Comparison of ENCODE assay signal across 20 cellular contexts in genomic region chr15:45425135-45425534, GRCh38. TPM values are rescaled to one million over a fixed set of nuclear protein-coding genes. Genes with fewer than 3 reads are reported as not detected.
DNase-seq lines count a peak whose midpoint lies in the region; ATAC-seq and TF ChIP-seq lines count a peak whose summit lies in the region.
"Had no signal": no experiment of that assay in that cellular context is flagged by ENCODE, and none has a peak within 500 bp of the region (broad histone marks: within the 10 kb centered on the region; RNA-seq: fewer than 3 reads in every experiment).

No MANE protein-coding gene starts in this region.

- H3K4me3 ChIP-seq in RWPE2 (ENCODE audit: severe bottlenecking) (no peak overlapping the region), esophagus muscularis mucosa (no peak overlapping the region), upper lobe of right lung (no peak overlapping the region), aorta (ENCODE audit: low read length in 2 of 2) (no peak overlapping the region)
- H3K4me3 ChIP-seq: SJSA1, thyroid gland had no signal

- no peak overlapping the region for H3K27ac ChIP-seq in RWPE2 (ENCODE audit: poor library complexity, severe bottlenecking)
- H3K27ac ChIP-seq in esophagus muscularis mucosa (replicated peaks in 1 of 4), result no peak overlapping the region
- no peak overlapping the region for H3K27ac ChIP-seq in upper lobe of right lung
- no peak overlapping the region for H3K27ac ChIP-seq in aorta (ENCODE audit: low read depth in 1 of 2, low read length in 2 of 2)
- H3K27ac ChIP-seq: C4-2B, SJSA1, thyroid gland had no signal

- H3K36me3 ChIP-seq in RWPE2 (ENCODE audit: low read depth) (peaks cover 25% of the 10 kb centered on the region), esophagus muscularis mucosa (peaks cover 15 to 38% (median 25%) of the 10 kb centered on the region in 4 donors), upper lobe of right lung (peaks cover 34% of the 10 kb centered on the region), aorta (ENCODE audit: control insufficient read depth in 1 of 2, insufficient read depth in 2 of 2, low read length in 1 of 2) (peaks cover 0 to 2% of the 10 kb centered on the region in 2 donors)

- no peaks in the 10 kb centered on the region for H3K27me3 ChIP-seq in RWPE2 (ENCODE audit: insufficient read depth, poor library complexity, severe bottlenecking)
- peaks cover 0 to 10% (median 0%) of the 10 kb centered on the region in 4 donors for H3K27me3 ChIP-seq in esophagus muscularis mucosa
- no peaks in the 10 kb centered on the region for H3K27me3 ChIP-seq in upper lobe of right lung
- H3K27me3 ChIP-seq in aorta (ENCODE audit: control insufficient read depth in 1 of 2, insufficient read depth in 2 of 2, low read length in 1 of 2), result no peaks in the 10 kb centered on the region
- H3K27me3 ChIP-seq: SJSA1, thyroid gland had no signal

- TF ChIP-seq POLR2A in esophagus muscularis mucosa (IDR thresholded peaks at IDR 0.05; ENCODE audit: low read depth), result no peak

- DNase-seq in NOMO-1 treated with DMSO at 0.1 percent for 48 hours (lab: John Stamatoyannopoulos, UW; ENCODE audit: unreplicated experiment) (peak; percentile 30), NOMO-1 treated with dmso at 0.1 percent for 144 hours (lab: John Stamatoyannopoulos, UW; ENCODE audit: unreplicated experiment) (no peak), RWPE2 (ENCODE audit: low spot score) (no peak), esophagus muscularis mucosa (ENCODE audit: extremely low spot score) (peak; percentile 29), upper lobe of right lung (no peak), DMS53 treated with DMSO at 0.1 percent for 48 hours (lab: John Stamatoyannopoulos, UW; ENCODE audit: unreplicated experiment) (no peak), aorta (no peak)
- DNase-seq: 8988T; activated CD4-positive, alpha-beta T cell treated with anti-CD3 and anti-CD28 coated beads for 4 hours; activated gamma-delta T cell treated with Interleukin-2 at 50 U/mL for 16 hours; DMS53; endodermal cell; H9; NCI-H526 treated with DMSO at 0.1 percent for 48 hours; stimulated activated CD4-positive, alpha-beta T cell treated with anti-CD3 and anti-CD28 coated beads, Interleukin-12 subunit alpha, Interleukin-12 subunit beta, amount 100 ng/mL, for 4 hours; thyroid gland had no signal

- no peaks in the 10 kb centered on the region for H3K9me3 ChIP-seq in RWPE2 (ENCODE audit: severe bottlenecking)
- H3K9me3 ChIP-seq in esophagus muscularis mucosa, result no peaks in the 10 kb centered on the region
- no peaks in the 10 kb centered on the region for H3K9me3 ChIP-seq in upper lobe of right lung
- no peaks in the 10 kb centered on the region for H3K9me3 ChIP-seq in aorta (ENCODE audit: control insufficient read depth, low read length)
- H3K9me3 ChIP-seq: SJSA1, thyroid gland had no signal

- 87% methylated on average over 7 of the region's 7 CpGs for WGBS in esophagus muscularis mucosa
- WGBS in aorta, 2 donors, result 82 to 86% methylated on average over 7 of the region's 7 CpGs

- H3K4me1 ChIP-seq in RWPE2 (ENCODE audit: insufficient read depth, poor library complexity, severe bottlenecking) (no peaks in the 10 kb centered on the region), esophagus muscularis mucosa (peaks cover 2 to 3% (median 2%) of the 10 kb centered on the region in 4 donors), upper lobe of right lung (no peaks in the 10 kb centered on the region), aorta (ENCODE audit: control insufficient read depth in 1 of 2, insufficient read depth in 2 of 2, low read length in 2 of 2) (no peaks in the 10 kb centered on the region)
- H3K4me1 ChIP-seq: thyroid gland had no signal

- ATAC-seq in RWPE2 (ENCODE audit: low read depth), result peak; percentile 78
- peak; percentile 80 for ATAC-seq in upper lobe of right lung
- no peak for ATAC-seq in HG02571 (IDR thresholded peaks at IDR 0.05; ENCODE audit: unreplicated experiment)
- no peak for ATAC-seq in aorta (ENCODE audit: low FRiP score)
- ATAC-seq: stimulated activated effector memory CD8-positive, alpha-beta T cell treated with anti-CD3 and anti-CD28 coated beads, Interleukin-12 subunit alpha, Interleukin-12 subunit beta, amount 100 ng/mL, for 72 hours had no signal

- TF ChIP-seq CTCF in RWPE2 (IDR thresholded peaks at IDR 0.05; ENCODE audit: poor library complexity, severe bottlenecking) (no peak), esophagus muscularis mucosa (IDR thresholded peaks at IDR 0.05) (no peak), upper lobe of right lung (IDR thresholded peaks at IDR 0.05) (no peak)

- intact Hi-C loops in esophagus muscularis mucosa (cut with DNase I) (no loop called here), upper lobe of right lung (cut with DNase I) (no loop called here), aorta (cut with DNase I) (no loop called here)

- TF ChIP-seq EP300 in esophagus muscularis mucosa (IDR thresholded peaks at IDR 0.05), result no peak

RNA-seq across cellular contexts. Expression of gene GATM, which starts 46.8 kb away (rescaled TPM):
- total RNA-seq in esophagus muscularis mucosa (10 to 100 TPM; 21.7 to 34.2 (median 24.4) TPM), upper lobe of right lung (7.2 TPM), aorta (10 to 100 TPM; 27.8 to 31.9 TPM)
- 10 to 100 TPM in 1 of 2 donors, 1 to 10 TPM in 1; 6.9 to 74.6 TPM for polyA plus RNA-seq in aorta
- total RNA-seq: SJSA1 had no signal

Comparison
In these comparisons a context has a peak if more than half of its experiments do, and no peak if none do; other contexts are left out.
1. DNase-seq: peak in NOMO-1 treated with DMSO at 0.1 percent for 48 hours (single experiment) and esophagus muscularis mucosa (single experiment); none in NOMO-1 treated with dmso at 0.1 percent for 144 hours (single experiment), RWPE2 (single experiment), upper lobe of right lung (single experiment), DMS53 treated with DMSO at 0.1 percent for 48 hours (single experiment) and aorta (0 of 2).
2. ATAC-seq: peak in RWPE2 (single experiment) and upper lobe of right lung (single experiment); none in HG02571 (single experiment) and aorta (single experiment).